Comparison of ENCODE assay signal across 8 cellular contexts in the genomic region with DNA sequence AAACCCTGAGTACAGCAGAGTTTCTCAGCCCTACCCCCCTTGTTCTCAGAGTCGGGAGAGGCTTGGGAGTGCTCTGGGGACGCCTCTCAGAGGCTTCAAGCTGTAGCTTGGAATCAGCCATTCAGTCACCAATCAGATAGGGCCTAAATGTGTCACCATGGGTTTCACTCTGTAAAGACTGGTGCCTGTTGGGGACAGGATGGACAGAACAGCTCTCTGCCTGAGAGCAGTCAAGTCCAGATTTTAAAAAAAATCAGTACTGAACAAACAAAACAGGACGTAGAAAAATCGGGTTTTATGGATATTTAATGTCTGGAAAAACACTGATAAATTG. TPM values are rescaled to one million over a fixed set of nuclear protein-coding genes. Genes with fewer than 3 reads are reported as not detected.
A peak's percentile ranks its signal among the peaks of the same experiment; 100 is the strongest.
DNase-seq lines count a peak whose midpoint lies in the region; ATAC-seq, FAIRE-seq and TF ChIP-seq lines count a peak whose summit lies in the region.

No MANE protein-coding gene starts in this region.

- ATAC-seq in GM18909 (IDR thresholded peaks at IDR 0.05; ENCODE audit: poor library complexity, unreplicated experiment) (no peak), HG03025 (IDR thresholded peaks at IDR 0.05; ENCODE audit: low FRiP score, unreplicated experiment) (no peak), HG03378 (IDR thresholded peaks at IDR 0.05; ENCODE audit: unreplicated experiment) (no peak)

- H2AFZ ChIP-seq in ACC112 (ENCODE audit: low read length, unreplicated experiment) = peak overlapping the region; percentile 88

- TF ChIP-seq POLR2A in H54 (IDR thresholded peaks at IDR 0.05; ENCODE audit: low read depth, low read length) = no peak

- H3K4me1 ChIP-seq in ACC112 (ENCODE audit: control insufficient read depth, insufficient read depth, low read length, unreplicated experiment) (peaks cover 20% of the 10 kb centered on the region), HUES6 (ENCODE audit: control insufficient read depth, insufficient read depth, low read length) (peaks cover 31% of the 10 kb centered on the region), mucosa of stomach (ENCODE audit: control insufficient read depth, insufficient read depth, low read length) (peaks cover 25% of the 10 kb centered on the region)

- H3K9ac ChIP-seq in HUES6 (ENCODE audit: low read length) (peak overlapping the region; percentile 100), mucosa of stomach (ENCODE audit: low read length) (peak overlapping the region; percentile 94)

- H3K36me3 ChIP-seq in ACC112 (ENCODE audit: insufficient read depth, low read length) (peaks cover 17% of the 10 kb centered on the region), HUES6 (ENCODE audit: control insufficient read depth, insufficient read depth, low read length) (peaks cover 37% of the 10 kb centered on the region), bronchial epithelial cell (ENCODE audit: control insufficient read depth, insufficient read depth, low read length) (peaks cover 16% of the 10 kb centered on the region), mucosa of stomach (ENCODE audit: control insufficient read depth, insufficient read depth, low read length) (peaks cover 10% of the 10 kb centered on the region)

- H3K27me3 ChIP-seq in ACC112 (ENCODE audit: insufficient read depth, low read length) (no peaks in the 10 kb centered on the region), HUES6 (ENCODE audit: control insufficient read depth, insufficient read depth, low read length) (no peaks in the 10 kb centered on the region), bronchial epithelial cell (ENCODE audit: control insufficient read depth, insufficient read depth, low read length) (no peaks in the 10 kb centered on the region), mucosa of stomach (ENCODE audit: control insufficient read depth, insufficient read depth, low read length) (no peaks in the 10 kb centered on the region)

- FAIRE-seq in bronchial epithelial cell (lab: Jason Lieb, UNC) (no peak), H54 (lab: Jason Lieb, UNC) (no peak)

- H3K4me3 ChIP-seq in ACC112 (ENCODE audit: low read depth, low read length) (peak overlapping the region; percentile 99), HUES6 (ENCODE audit: low read depth, low read length) (peak overlapping the region; percentile 95), bronchial epithelial cell (ENCODE audit: low read depth, low read length) (peak overlapping the region; percentile 90), mucosa of stomach (ENCODE audit: low read length) (peak overlapping the region; percentile 87)

- no peak for TF ChIP-seq CTCF in bronchial epithelial cell (IDR thresholded peaks at IDR 0.05; ENCODE audit: insufficient read depth, low read length, severe bottlenecking)

- H3K79me2 ChIP-seq in ACC112 (ENCODE audit: control insufficient read depth, insufficient read depth, low read length, unreplicated experiment) = peaks cover 52% of the 10 kb centered on the region

- DNase-seq in bronchial epithelial cell (ENCODE audit: low read depth) = no peak
- no peak for DNase-seq in H54 (ENCODE audit: insufficient read length, low spot score)

- no peaks in the 10 kb centered on the region; the same call in 1 of the 2 replicates for H3K9me3 ChIP-seq in HUES6 (ENCODE audit: control insufficient read depth, insufficient read depth, low read depth, low read length)
- no peaks in the 10 kb centered on the region for H3K9me3 ChIP-seq in mucosa of stomach (ENCODE audit: control insufficient read depth, low read length)

- H3K27ac ChIP-seq in ACC112 (ENCODE audit: low read depth, low read length) = peak overlapping the region; percentile 96
- H3K27ac ChIP-seq in HUES6 (ENCODE audit: low read depth, low read length) = peak overlapping the region; percentile 97; the same call in 1 of the 2 replicates

RNA-seq across cellular contexts. Expression of gene FADD, which starts 1.3 kb away (rescaled TPM):
- total RNA-seq in bronchial epithelial cell = 32.4 and 52.1 TPM in 2 replicates
